In genomic region chr3:21642433-21642832, GRCh38 we compare ENCODE assay signal across 1 cellular context.
TF ChIP-seq lines count a peak whose summit lies in the region.

No MANE protein-coding gene starts in this region.

TF ChIP-seq in IMR-90, 13 proteins besides CTCF, POLR2A, EP300 and RAD21 (continued from another document):
- TF ChIP-seq ELK1 (IDR thresholded peaks at IDR 0.05; ENCODE audit: borderline replicate concordance, low read depth, low read length) (no peak), CEBPB (IDR thresholded peaks at IDR 0.05; ENCODE audit: low read depth, low read length) (no peak), FOS (IDR thresholded peaks at IDR 0.05; ENCODE audit: low read depth, low read length) (no peak), RCOR1 (IDR thresholded peaks at IDR 0.05; ENCODE audit: insufficient replicate concordance, low read length) (no peak), USF2 (IDR thresholded peaks at IDR 0.05; ENCODE audit: low read depth, low read length) (no peak), SMC3 (IDR thresholded peaks at IDR 0.05; ENCODE audit: low read depth, low read length) (no peak), RFX5 (IDR thresholded peaks at IDR 0.05; ENCODE audit: low read depth, low read length) (no peak)
